Comparison of ENCODE assay signal across 1 cellular context in genomic region chr7:33926535-33926934, GRCh38.
TF ChIP-seq lines count a peak whose summit lies in the region.

No MANE protein-coding gene starts in this region.

TF ChIP-seq in SK-N-SH, 30 proteins besides CTCF, POLR2A, EP300 and RAD21 (continued from another document):
- TF ChIP-seq PBX3 (IDR thresholded peaks at IDR 0.05) (0 out of 2 replicates have a peak, but pooled peaks have one; percentile 19), REST (IDR thresholded peaks at IDR 0.05; ENCODE audit: low read depth, low read length) (peak; percentile 93), NRF1 (IDR thresholded peaks at IDR 0.05; ENCODE audit: low read depth, low read length) (no peak), FOXM1 (IDR thresholded peaks at IDR 0.05; ENCODE audit: low read depth) (no peak), TAF1 (IDR thresholded peaks at IDR 0.05; ENCODE audit: borderline replicate concordance, low read depth, low read length) (no peak), FOSL2 (IDR thresholded peaks at IDR 0.05; ENCODE audit: borderline replicate concordance, low read depth) (peak; percentile 71; the same call in 1 of the 2 replicates), NFIC (IDR thresholded peaks at IDR 0.05; ENCODE audit: borderline replicate concordance) (no peak), ZBTB33 (IDR thresholded peaks at IDR 0.05; ENCODE audit: borderline replicate concordance, low read depth) (no peak), POLR2AphosphoS5 (IDR thresholded peaks at IDR 0.05; ENCODE audit: low read depth, low read length) (no peak), TEAD4 (IDR thresholded peaks at IDR 0.05; ENCODE audit: borderline replicate concordance, insufficient read depth) (no peak), GATA2 (CRISPR knock-in tag; IDR thresholded peaks at IDR 0.05) (no peak), ELF1 (IDR thresholded peaks at IDR 0.05) (no peak), CHD2 (IDR thresholded peaks at IDR 0.05; ENCODE audit: low read length, partially characterized antibody) (no peak), MXI1 (IDR thresholded peaks at IDR 0.05; ENCODE audit: low read depth, low read length) (no peak), RXRA (IDR thresholded peaks at IDR 0.05; ENCODE audit: borderline replicate concordance, low read depth) (no peak), SIN3A (IDR thresholded peaks at IDR 0.05; ENCODE audit: borderline replicate concordance, low read depth, low read length) (no peak), GABPA (IDR thresholded peaks at IDR 0.05; ENCODE audit: low read depth) (no peak), USF1 (IDR thresholded peaks at IDR 0.05; ENCODE audit: borderline replicate concordance, low read depth) (no peak), RFX5 (IDR thresholded peaks at IDR 0.05; ENCODE audit: low read length) (no peak), TCF12 (IDR thresholded peaks at IDR 0.05) (no peak), RCOR1 (IDR thresholded peaks at IDR 0.05; ENCODE audit: low read length) (no peak), FOXJ3 (CRISPR knock-in tag; IDR thresholded peaks at IDR 0.05) (no peak), MEF2A (IDR thresholded peaks at IDR 0.05; ENCODE audit: borderline replicate concordance, low read depth) (no peak), SMC3 (IDR thresholded peaks at IDR 0.05; ENCODE audit: low read depth, low read length) (no peak), YY1 (IDR thresholded peaks at IDR 0.05; ENCODE audit: low read depth) (no peak; the same call in 1 of the 2 replicates)
- TF ChIP-seq, protein P1, sequence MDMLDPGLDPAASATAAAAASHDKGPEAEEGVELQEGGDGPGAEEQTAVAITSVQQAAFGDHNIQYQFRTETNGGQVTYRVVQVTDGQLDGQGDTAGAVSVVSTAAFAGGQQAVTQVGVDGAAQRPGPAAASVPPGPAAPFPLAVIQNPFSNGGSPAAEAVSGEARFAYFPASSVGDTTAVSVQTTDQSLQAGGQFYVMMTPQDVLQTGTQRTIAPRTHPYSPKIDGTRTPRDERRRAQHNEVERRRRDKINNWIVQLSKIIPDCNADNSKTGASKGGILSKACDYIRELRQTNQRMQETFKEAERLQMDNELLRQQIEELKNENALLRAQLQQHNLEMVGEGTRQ (IDR thresholded peaks at IDR 0.05; ENCODE audit: borderline replicate concordance, low read depth, low read length): no peak
- TF ChIP-seq, protein P2, sequence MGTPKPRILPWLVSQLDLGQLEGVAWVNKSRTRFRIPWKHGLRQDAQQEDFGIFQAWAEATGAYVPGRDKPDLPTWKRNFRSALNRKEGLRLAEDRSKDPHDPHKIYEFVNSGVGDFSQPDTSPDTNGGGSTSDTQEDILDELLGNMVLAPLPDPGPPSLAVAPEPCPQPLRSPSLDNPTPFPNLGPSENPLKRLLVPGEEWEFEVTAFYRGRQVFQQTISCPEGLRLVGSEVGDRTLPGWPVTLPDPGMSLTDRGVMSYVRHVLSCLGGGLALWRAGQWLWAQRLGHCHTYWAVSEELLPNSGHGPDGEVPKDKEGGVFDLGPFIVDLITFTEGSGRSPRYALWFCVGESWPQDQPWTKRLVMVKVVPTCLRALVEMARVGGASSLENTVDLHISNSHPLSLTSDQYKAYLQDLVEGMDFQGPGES (IDR thresholded peaks at IDR 0.05; ENCODE audit: low read depth, low read length): no peak
- TF ChIP-seq, protein P3, sequence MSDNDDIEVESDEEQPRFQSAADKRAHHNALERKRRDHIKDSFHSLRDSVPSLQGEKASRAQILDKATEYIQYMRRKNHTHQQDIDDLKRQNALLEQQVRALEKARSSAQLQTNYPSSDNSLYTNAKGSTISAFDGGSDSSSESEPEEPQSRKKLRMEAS (IDR thresholded peaks at IDR 0.05; ENCODE audit: low read depth): peak; percentile 34; the same call in 1 of the 2 replicates
